24 cellular contexts compared by ENCODE assay signal in genomic region chr9:36576866-36577265, GRCh38. TPM values are rescaled to one million over a fixed set of nuclear protein-coding genes. Genes with fewer than 3 reads are reported as not detected.
DNase-seq lines count a peak whose midpoint lies in the region; ATAC-seq and TF ChIP-seq lines count a peak whose summit lies in the region.
"Had no signal": no experiment of that assay in that cellular context is flagged by ENCODE, and none has a peak within 500 bp of the region (broad histone marks: within the 10 kb centered on the region; RNA-seq: fewer than 3 reads in every experiment).

No MANE protein-coding gene starts in this region.

- no peak overlapping the region for H4K12ac ChIP-seq in trophoblast cell (ENCODE audit: low read depth, low read length)

- peaks cover 6% of the 10 kb centered on the region for H3K27me3 ChIP-seq in Loucy (ENCODE audit: insufficient read depth, low read length, poor library complexity, severe bottlenecking)
- no peaks in the 10 kb centered on the region for H3K27me3 ChIP-seq in trophoblast cell (ENCODE audit: insufficient read depth, low read length)
- H3K27me3 ChIP-seq: foreskin keratinocyte, heart right ventricle, right lobe of liver had no signal

- ATAC-seq in activated CD4-positive, CD25-positive, alpha-beta regulatory T cell treated with anti-CD3 and anti-CD28 coated beads, Interleukin-2, amount 50 U/mL, for 24 hours: peak; percentile 70 to 82
- ATAC-seq: foreskin keratinocyte, GM23338, heart right ventricle, K562, left cardiac atrium, right lobe of liver had no signal

- no peak overlapping the region for H3K4me3 Mint-ChIP-seq in activated naive CD8-positive, alpha-beta T cell treated with anti-CD3 and anti-CD28 coated beads for 36 hours
- H3K4me3 Mint-ChIP-seq: GM23338 had no signal

- peak overlapping the region; percentile 98 for H3K4ac ChIP-seq in trophoblast cell (ENCODE audit: low read depth, low read length)

- H3K36me3 ChIP-seq in Loucy (ENCODE audit: insufficient read depth, low read length): no peaks in the 10 kb centered on the region; the same call in 1 of the 2 replicates
- H3K36me3 ChIP-seq in trophoblast cell (ENCODE audit: control insufficient read depth in 1 of 2, insufficient read depth in 2 of 2, low read length in 2 of 2): peaks cover 0 to 10% of the 10 kb centered on the region in 2 experiments
- H3K36me3 ChIP-seq: right lobe of liver had no signal

- no peak for TF ChIP-seq CTCF in Loucy (conservative IDR thresholded peaks at IDR 0.05; ENCODE audit: low read length)

- no peaks in the 10 kb centered on the region for H3K9me2 ChIP-seq in Loucy (replicated peaks; ENCODE audit: low read depth, low read length)

- peaks cover 34% of the 10 kb centered on the region for H3K4me1 Mint-ChIP-seq in activated naive CD8-positive, alpha-beta T cell treated with anti-CD3 and anti-CD28 coated beads for 36 hours

- H3F3A ChIP-seq in Loucy (ENCODE audit: low read depth): no peaks in the 10 kb centered on the region

- no peak overlapping the region for H4K8ac ChIP-seq in trophoblast cell (ENCODE audit: low read depth, low read length)

- no peak overlapping the region for H2BK12ac ChIP-seq in trophoblast cell (ENCODE audit: low read length)

- no peaks in the 10 kb centered on the region for H3K27me3 Mint-ChIP-seq in activated naive CD8-positive, alpha-beta T cell treated with anti-CD3 and anti-CD28 coated beads for 36 hours
- H3K27me3 Mint-ChIP-seq: CD4-positive, alpha-beta memory T cell; type B pancreatic cell had no signal

- no peak overlapping the region for H3K23ac ChIP-seq in trophoblast cell (ENCODE audit: low read length)

- no peak overlapping the region for H4K91ac ChIP-seq in trophoblast cell (ENCODE audit: low read depth, low read length)

- H3K27ac Mint-ChIP-seq in activated naive CD8-positive, alpha-beta T cell treated with anti-CD3 and anti-CD28 coated beads for 36 hours: peak overlapping the region; percentile 34

- no peak overlapping the region for H3K14ac ChIP-seq in trophoblast cell (ENCODE audit: low read length)

- H3K4me2 ChIP-seq in Loucy (ENCODE audit: low read depth, low read length, poor library complexity, severe bottlenecking): peak overlapping the region; percentile 83
- H3K4me2 ChIP-seq in trophoblast cell (ENCODE audit: low read length): no peak overlapping the region
- H3K4me2 ChIP-seq: GM23338 had no signal

- peaks cover 52% of the 10 kb centered on the region for H3K36me3 Mint-ChIP-seq in activated naive CD8-positive, alpha-beta T cell treated with anti-CD3 and anti-CD28 coated beads for 36 hours

- no peak overlapping the region for H3K9ac ChIP-seq in Loucy (ENCODE audit: low read depth, low read length, poor library complexity, severe bottlenecking)
- H3K9ac ChIP-seq in trophoblast cell (ENCODE audit: low read length): no peak overlapping the region

- no peaks in the 10 kb centered on the region for H3K9me3 ChIP-seq in Loucy (ENCODE audit: insufficient read depth, low read depth, low read length)
- H3K9me3 ChIP-seq in trophoblast cell (ENCODE audit: insufficient read depth, low read depth, low read length): peaks cover 2% of the 10 kb centered on the region
- H3K9me3 ChIP-seq: heart right ventricle, right lobe of liver had no signal

- H3K4me1 ChIP-seq in Loucy (ENCODE audit: insufficient read depth, low read length, poor library complexity, severe bottlenecking): peaks cover 36% of the 10 kb centered on the region
- H3K4me1 ChIP-seq in trophoblast cell (ENCODE audit: control insufficient read depth in 1 of 2, insufficient read depth in 2 of 2, low read length in 2 of 2): peaks cover 3 to 5% of the 10 kb centered on the region in 2 experiments

- peaks cover 14% of the 10 kb centered on the region for H3K79me1 ChIP-seq in trophoblast cell (ENCODE audit: low read length)

- no peak overlapping the region for H2BK120ac ChIP-seq in trophoblast cell (ENCODE audit: insufficient read depth, low read length, poor library complexity)

- no peaks in the 10 kb centered on the region for H3K9me3 Mint-ChIP-seq in activated naive CD8-positive, alpha-beta T cell treated with anti-CD3 and anti-CD28 coated beads for 36 hours
- H3K9me3 Mint-ChIP-seq: CD4-positive, alpha-beta memory T cell; type B pancreatic cell had no signal

- H2AFZ ChIP-seq in Loucy (ENCODE audit: low read length) (no peak overlapping the region), trophoblast cell (ENCODE audit: insufficient read depth, low read length, poor library complexity) (no peak overlapping the region)
- H2AFZ ChIP-seq: GM23338 had no signal

- H3K27ac ChIP-seq in trophoblast cell (ENCODE audit: low read depth, low read length): no peak overlapping the region
- H3K27ac ChIP-seq: heart right ventricle, right lobe of liver had no signal

- H3K4me3 ChIP-seq in Loucy (ENCODE audit: low read length, poor library complexity, severe bottlenecking) (peak overlapping the region; percentile 42), trophoblast cell (ENCODE audit: low read depth, low read length) (no peak overlapping the region)
- H3K4me3 ChIP-seq: GM23338, heart right ventricle, K562, right lobe of liver had no signal

- DNase-seq in activated CD4-positive, CD25-positive, alpha-beta regulatory T cell treated with anti-CD3 and anti-CD28 coated beads, Interleukin-2, amount 50 U/mL, for 72 hours: no peak
- DNase-seq in activated naive CD8-positive, alpha-beta T cell treated with anti-CD3 and anti-CD28 coated beads for 36 hours: no peak
- DNase-seq in trophoblast cell (no peak), A172 (ENCODE audit: low spot score) (no peak), NCI-H2196 (lab: John Stamatoyannopoulos, UW; ENCODE audit: unreplicated experiment) (no peak)
- no peak for DNase-seq in effector CD4-positive, alpha-beta T cell
- DNase-seq: 8988T; activated CD4-positive, CD25-positive, alpha-beta regulatory T cell; AML-193; CD4-positive, alpha-beta memory T cell; erythroblast; foreskin keratinocyte; heart right ventricle; left cardiac atrium; mammary epithelial cell; MV-4-11; NCI-H2171 treated with DMSO at 0.1 percent for 48 hours; NCI-H526; right lobe of liver had no signal

- no CpG with 5 or more reads among the region's 3 CpGs for WGBS in trophoblast cell (ENCODE audit: extremely low coverage, insufficient coverage, insufficient read length)

- no peak overlapping the region for H2AK5ac ChIP-seq in trophoblast cell (ENCODE audit: low read length)

- H4K20me1 ChIP-seq in Loucy (ENCODE audit: insufficient read depth, low read length, poor library complexity, severe bottlenecking): peaks cover 5% of the 10 kb centered on the region

- H3K79me2 ChIP-seq in Loucy (ENCODE audit: insufficient read depth, low read length) (peaks cover 80% of the 10 kb centered on the region), trophoblast cell (ENCODE audit: control insufficient read depth, insufficient read depth, low read length, poor library complexity) (peaks cover 22% of the 10 kb centered on the region)

- no peak overlapping the region for H2BK5ac ChIP-seq in trophoblast cell (ENCODE audit: low read depth, low read length, poor library complexity)

- no peak overlapping the region for H3K18ac ChIP-seq in trophoblast cell (ENCODE audit: low read length)

RNA-seq across cellular contexts. Expression of gene MELK, which starts 4.2 kb away (rescaled TPM):
- 10 to 100 TPM; 46.9 to 49.8 TPM for total RNA-seq in activated naive CD8-positive, alpha-beta T cell treated with anti-CD3 and anti-CD28 coated beads for 36 hours
- polyA plus RNA-seq in trophoblast cell (2013): 46.1 and 47.0 TPM in 2 replicates
- 83.1 and 91.5 TPM in 2 replicates for total RNA-seq in A172 (2014; rRNA removed; shearing (Covaris generic))
